Comparison of ENCODE assay signal across 8 cellular contexts in genomic region chr12:121132601-121133481, GRCh38. TPM values are rescaled to one million over a fixed set of nuclear protein-coding genes. Genes with fewer than 3 reads are reported as not detected.
A peak's percentile ranks its signal among the peaks of the same experiment; 100 is the strongest.
DNase-seq lines count a peak whose midpoint lies in the region; ATAC-seq, FAIRE-seq and TF ChIP-seq lines count a peak whose summit lies in the region.

Gene P2RX7 (plus strand): TSS chr12:121132876. CDS start chr12:121132971, 95 bp downstream.

- peaks cover 0 to under 1% of the 10 kb centered on the region in 2 donors for H3K9me3 ChIP-seq in neuronal stem cell (replicated peaks in 1 of 2; ENCODE audit: control insufficient read depth in 2 of 2, insufficient read depth in 1 of 2, low read depth in 1 of 2, low read length in 2 of 2)

- no peak within 1 kb of the TSS for H2BK15ac ChIP-seq in neuronal stem cell (ENCODE audit: low read length)

- H4K91ac ChIP-seq in neuronal stem cell (ENCODE audit: low read depth, low read length, poor library complexity): no peak within 1 kb of the TSS

- no peak within 1 kb of the TSS for H2AK5ac ChIP-seq in neuronal stem cell (ENCODE audit: low read depth, low read length)

- TF ChIP-seq EP300 in Ishikawa (IDR thresholded peaks at IDR 0.05; ENCODE audit: borderline replicate concordance): no peak

- FAIRE-seq in urothelium cell line (lab: Jason Lieb, UNC): no peak

- H3K14ac ChIP-seq in neuronal stem cell (ENCODE audit: low read length): no peak within 1 kb of the TSS

- H3K4me2 ChIP-seq in neuronal stem cell (ENCODE audit: insufficient read depth, low read length, poor library complexity, severe bottlenecking): peak within 1 kb of the TSS; percentile 52

- peak within 1 kb of the TSS; percentile 91 for H3K4me3 Mint-ChIP-seq in activated naive CD8-positive, alpha-beta T cell

- peaks cover 3% of the 10 kb centered on the region for H3K9me3 Mint-ChIP-seq in activated naive CD8-positive, alpha-beta T cell (ENCODE audit: low read depth)

- peaks cover 4 to 7% of the 10 kb centered on the region in 2 donors for H3K4me1 ChIP-seq in neuronal stem cell (ENCODE audit: control insufficient read depth in 2 of 2, insufficient read depth in 1 of 2, low read depth in 1 of 2, low read length in 2 of 2)

- DNase-seq in GM04503 (ENCODE audit: low read depth) (peak; percentile 19), RPMI7951 (ENCODE audit: low read depth) (peak; percentile 85), glomerular visceral epithelial cell (ENCODE audit: extremely low spot score) (peak; percentile 83), neuronal stem cell (ENCODE audit: low spot score) (no peak), urothelium cell line (ENCODE audit: low spot score) (peak; percentile 76)

- no peak within 1 kb of the TSS for H2BK120ac ChIP-seq in neuronal stem cell (ENCODE audit: low read depth, low read length)

- H3K4me3 ChIP-seq in neuronal stem cell (ENCODE audit: low read length in 2 of 2): peak within 1 kb of the TSS in 1 of 2 donors; percentile 51

- no peak within 1 kb of the TSS for H4K8ac ChIP-seq in neuronal stem cell (ENCODE audit: low read depth, low read length)

- no peak for ATAC-seq in HG02840 (IDR thresholded peaks at IDR 0.05; ENCODE audit: low FRiP score, unreplicated experiment)

- peaks cover 0 to 29% (median 0%) of the 10 kb centered on the region in 3 experiments for H3K27me3 ChIP-seq in neuronal stem cell (ENCODE audit: control insufficient read depth in 3 of 3, insufficient read depth in 3 of 3, low read depth in 1 of 3, low read length in 3 of 3)

- H3K36me3 ChIP-seq in neuronal stem cell (replicated peaks in 1 of 2; ENCODE audit: control insufficient read depth in 2 of 2, insufficient read depth in 2 of 2, low read length in 2 of 2): no peaks in the 10 kb centered on the region

- H3K27me3 Mint-ChIP-seq in activated naive CD8-positive, alpha-beta T cell: no peaks in the 10 kb centered on the region

- H3K4me1 Mint-ChIP-seq in activated naive CD8-positive, alpha-beta T cell (ENCODE audit: low read depth): peaks cover 64% of the 10 kb centered on the region

- TF ChIP-seq RAD21 in Ishikawa (IDR thresholded peaks at IDR 0.05; ENCODE audit: low read depth): no peak

- no peak within 1 kb of the TSS for H2BK12ac ChIP-seq in neuronal stem cell (ENCODE audit: low read length)

- peak within 1 kb of the TSS; percentile 30 for H3K18ac ChIP-seq in neuronal stem cell (ENCODE audit: low read length)

- no peak within 1 kb of the TSS for H3K27ac ChIP-seq in neuronal stem cell (replicated peaks; ENCODE audit: low read length)

- H3K4ac ChIP-seq in neuronal stem cell (ENCODE audit: low read length): no peak within 1 kb of the TSS

- H3K36me3 Mint-ChIP-seq in activated naive CD8-positive, alpha-beta T cell: peaks cover 2% of the 10 kb centered on the region

- peak within 1 kb of the TSS; percentile 32 for H3K9ac ChIP-seq in neuronal stem cell (ENCODE audit: low read depth, low read length, poor library complexity)

- H3K23ac ChIP-seq in neuronal stem cell (ENCODE audit: low read depth, low read length, poor library complexity): no peak within 1 kb of the TSS

- H2BK5ac ChIP-seq in neuronal stem cell (ENCODE audit: low read length): no peak within 1 kb of the TSS

- peak within 1 kb of the TSS; percentile 84 for H2AFZ ChIP-seq in neuronal stem cell (ENCODE audit: low read length)

- H3K27ac Mint-ChIP-seq in activated naive CD8-positive, alpha-beta T cell: peak within 1 kb of the TSS; percentile 90

- WGBS in neuronal stem cell (ENCODE audit: extremely low coverage in 2 of 2, insufficient read length in 2 of 2, insufficient replicate concordance in 1 of 2), 2 donors: no CpG with 5 or more reads among the region's 25 CpGs

- H3K79me1 ChIP-seq in neuronal stem cell (ENCODE audit: low read depth, low read length): peaks cover 1% of the 10 kb centered on the region

TF ChIP-seq in Ishikawa, 13 proteins besides CTCF, POLR2A, EP300 and RAD21:
- TF ChIP-seq MAX (IDR thresholded peaks at IDR 0.05) (peak; percentile 65), TEAD4 (IDR thresholded peaks at IDR 0.05) (peak; percentile 39; the same call in 1 of the 2 replicates), CREB1 (IDR thresholded peaks at IDR 0.05; ENCODE audit: low read depth) (no peak)

RNA-seq across cellular contexts. Expression of gene P2RX7, which starts in this region (rescaled TPM):
- total RNA-seq in RPMI7951 (2014; rRNA removed; shearing (Covaris generic)): 4.8 and 5.0 TPM in 2 replicates
- polyA plus RNA-seq in neuronal stem cell (2013, experiment 1 of 2): 0.20 TPM
- 0.37 TPM for polyA plus RNA-seq in neuronal stem cell (2013, experiment 2 of 2)
